In genomic region chr21:44421901-44422840, GRCh38 we compare ENCODE assay signal across 17 cellular contexts. TPM values are rescaled to one million over a fixed set of nuclear protein-coding genes. Genes with fewer than 3 reads are reported as not detected.
A peak's percentile ranks its signal among the peaks of the same experiment; 100 is the strongest.
DNase-seq lines count a peak whose midpoint lies in the region; ATAC-seq and TF ChIP-seq lines count a peak whose summit lies in the region.
"Had no signal": no experiment of that assay in that cellular context is flagged by ENCODE, and none has a peak within 500 bp of the region (broad histone marks: within the 10 kb centered on the region; RNA-seq: fewer than 3 reads in every experiment).

No MANE protein-coding gene starts in this region.

- DNase-seq in natural killer cell treated with Interleukin-12 subunit alpha and Interleukin-12 subunit beta and Interleukin-15 and Interleukin-18, amount 100 ng/mL, for 72 hours (ENCODE audit: low spot score), result peak; percentile 34
- no peak for DNase-seq in natural killer cell
- peak; percentile 14 for DNase-seq in omental fat pad (ENCODE audit: low spot score)
- DNase-seq in ureter (ENCODE audit: low spot score), result peak; percentile 25
- DNase-seq in NCI-H774 (lab: John Stamatoyannopoulos, UW), result no peak
- no peak for DNase-seq in stimulated activated CD4-positive, alpha-beta T cell treated with anti-CD3 and anti-CD28 coated beads, Interleukin-2, amount 100 ng/mL, for 24 hours
- DNase-seq: activated naive CD4-positive, alpha-beta T cell treated with Interleukin-2 at 50 U/mL for 16 hours; CD4-positive, alpha-beta memory T cell; immature natural killer cell; mammary epithelial cell; naive B cell; NCI-H187; SW 1271; testis had no signal

- no peaks in the 10 kb centered on the region for H3K27me3 Mint-ChIP-seq in natural killer cell treated with Interleukin-12 subunit alpha and Interleukin-12 subunit beta and Interleukin-15 and Interleukin-18, amount 100 ng/mL, for 72 hours
- H3K27me3 Mint-ChIP-seq in natural killer cell (ENCODE audit: low read depth in 2 of 2), result no peaks in the 10 kb centered on the region
- no peaks in the 10 kb centered on the region for H3K27me3 Mint-ChIP-seq in dendritic cell treated with granulocyte-macrophage colony-stimulating factor and Interleukin-4, amounts not matched to agents 40 ng/mL and 50 ng/mL, for 4 days
- H3K27me3 Mint-ChIP-seq: CD4-positive, alpha-beta memory T cell; naive B cell had no signal

- no peak overlapping the region for H3K27ac Mint-ChIP-seq in natural killer cell treated with Interleukin-12 subunit alpha and Interleukin-12 subunit beta and Interleukin-15 and Interleukin-18, amount 100 ng/mL, for 72 hours
- H3K27ac Mint-ChIP-seq in natural killer cell, result no peak overlapping the region
- peak overlapping the region; percentile 3 for H3K27ac Mint-ChIP-seq in dendritic cell treated with granulocyte-macrophage colony-stimulating factor and Interleukin-4, amounts not matched to agents 40 ng/mL and 50 ng/mL, for 4 days

- TF ChIP-seq CTCF in natural killer cell (IDR thresholded peaks at IDR 0.05) (no peak), omental fat pad (IDR thresholded peaks at IDR 0.05) (no peak)

- intact Hi-C loops in natural killer cell (cut with micrococcal nuclease), result no loop called here
- intact Hi-C loops in dendritic cell treated with granulocyte-macrophage colony-stimulating factor and Interleukin-4, amounts not matched to agents 40 ng/mL and 50 ng/mL, for 4 days (cut with micrococcal nuclease), result no loop called here

- no peak overlapping the region for H3K4me3 Mint-ChIP-seq in natural killer cell treated with Interleukin-12 subunit alpha and Interleukin-12 subunit beta and Interleukin-15 and Interleukin-18, amount 100 ng/mL, for 72 hours
- no peak overlapping the region for H3K4me3 Mint-ChIP-seq in natural killer cell
- no peak overlapping the region for H3K4me3 Mint-ChIP-seq in dendritic cell treated with granulocyte-macrophage colony-stimulating factor and Interleukin-4, amounts not matched to agents 40 ng/mL and 50 ng/mL, for 4 days
- H3K4me3 Mint-ChIP-seq: CD4-positive, alpha-beta memory T cell; immature natural killer cell had no signal

- no peak for ATAC-seq in natural killer cell treated with Interleukin-12 subunit alpha and Interleukin-12 subunit beta and Interleukin-15 and Interleukin-18, amount 100 ng/mL, for 72 hours
- ATAC-seq in natural killer cell, result no peak
- no peak for ATAC-seq in omental fat pad (ENCODE audit: low FRiP score)
- no peak for ATAC-seq in GM21390 (IDR thresholded peaks at IDR 0.05; ENCODE audit: unreplicated experiment)
- ATAC-seq: psoas muscle had no signal

- peaks cover 7% of the 10 kb centered on the region for H3K9me3 Mint-ChIP-seq in natural killer cell treated with Interleukin-12 subunit alpha and Interleukin-12 subunit beta and Interleukin-15 and Interleukin-18, amount 100 ng/mL, for 72 hours
- H3K9me3 Mint-ChIP-seq in natural killer cell, result peaks cover 5 to 6% of the 10 kb centered on the region in 2 donors
- peaks cover 6% of the 10 kb centered on the region for H3K9me3 Mint-ChIP-seq in dendritic cell treated with granulocyte-macrophage colony-stimulating factor and Interleukin-4, amounts not matched to agents 40 ng/mL and 50 ng/mL, for 4 days

- peaks cover 7 to 9% of the 10 kb centered on the region in 2 donors for H3K4me1 Mint-ChIP-seq in natural killer cell treated with Interleukin-12 subunit alpha and Interleukin-12 subunit beta and Interleukin-15 and Interleukin-18, amount 100 ng/mL, for 72 hours (ENCODE audit: low read depth in 2 of 2)
- peaks cover 5 to 20% of the 10 kb centered on the region in 2 donors for H3K4me1 Mint-ChIP-seq in natural killer cell
- H3K4me1 Mint-ChIP-seq in dendritic cell treated with granulocyte-macrophage colony-stimulating factor and Interleukin-4, amounts not matched to agents 40 ng/mL and 50 ng/mL, for 4 days (ENCODE audit: low read depth), result no peaks in the 10 kb centered on the region

- H3K36me3 Mint-ChIP-seq in natural killer cell treated with Interleukin-12 subunit alpha and Interleukin-12 subunit beta and Interleukin-15 and Interleukin-18, amount 100 ng/mL, for 72 hours, result peaks cover 7% of the 10 kb centered on the region
- no peaks in the 10 kb centered on the region for H3K36me3 Mint-ChIP-seq in natural killer cell
- peaks cover 96% of the 10 kb centered on the region for H3K36me3 Mint-ChIP-seq in dendritic cell treated with granulocyte-macrophage colony-stimulating factor and Interleukin-4, amounts not matched to agents 40 ng/mL and 50 ng/mL, for 4 days (ENCODE audit: low read depth)

RNA-seq across cellular contexts. Expression of gene LRRC3, which starts 33.1 kb away (rescaled TPM):
- under 1 TPM; 0.45 to 0.88 TPM for total RNA-seq in natural killer cell treated with Interleukin-12 subunit alpha and Interleukin-12 subunit beta and Interleukin-15 and Interleukin-18, amount 100 ng/mL, for 72 hours
- total RNA-seq in natural killer cell (under 1 TPM; 0.36 to 0.50 (median 0.38) TPM), omental fat pad (1 to 10 TPM; 1.4 to 4.4 (median 3.6) TPM), ureter (3.8 TPM)

Comparison
In these comparisons a context has a peak if more than half of its experiments do, and no peak if none do; other contexts are left out.
1. DNase-seq: peak in natural killer cell treated with Interleukin-12 subunit alpha and Interleukin-12 subunit beta and Interleukin-15 and Interleukin-18, amount 100 ng/mL, for 72 hours (single experiment), omental fat pad (single experiment) and ureter (single experiment); none in natural killer cell (single experiment), NCI-H774 (single experiment) and stimulated activated CD4-positive, alpha-beta T cell treated with anti-CD3 and anti-CD28 coated beads, Interleukin-2, amount 100 ng/mL, for 24 hours (0 of 2).